In the genomic region with DNA sequence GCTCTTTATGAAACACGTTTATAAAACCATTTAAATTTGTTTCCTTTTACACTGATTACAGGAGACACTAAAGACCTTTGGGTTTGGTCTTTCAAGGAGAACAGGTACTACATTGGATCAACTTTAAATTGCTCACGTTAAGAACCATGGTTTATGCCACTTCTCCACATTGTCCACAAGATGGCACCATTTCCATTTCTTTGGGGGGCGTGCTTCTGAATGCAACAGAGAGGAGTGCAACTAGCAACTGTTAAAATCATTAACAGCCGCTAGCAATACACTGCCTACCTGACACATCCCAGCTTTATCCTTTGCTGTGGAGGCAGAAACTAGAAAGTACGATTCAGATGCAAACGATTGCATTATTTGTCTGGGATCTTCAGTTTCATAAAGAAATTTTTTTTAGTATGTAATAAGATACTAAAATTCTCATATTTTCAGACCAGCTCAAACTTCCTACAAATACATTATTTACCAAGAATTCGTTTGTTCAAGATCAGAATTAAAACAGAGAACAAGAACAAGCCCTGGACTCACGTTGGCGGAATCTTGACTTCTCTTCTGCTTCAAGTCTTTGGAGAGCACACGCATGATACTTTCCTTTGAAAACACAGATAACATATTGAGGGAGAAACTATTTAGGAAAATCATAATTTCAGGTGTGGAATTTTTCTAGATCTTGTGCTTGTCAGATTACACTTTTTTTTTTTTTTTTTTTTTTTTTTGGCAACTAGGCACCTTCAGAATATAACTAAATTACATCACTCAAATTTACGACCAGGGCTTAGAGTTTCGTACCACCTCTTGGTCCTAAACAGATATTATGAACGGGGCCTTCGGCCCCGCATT, we compare ENCODE assay signal across 1 cellular context.
TF ChIP-seq lines count a peak whose summit lies in the region.

No MANE protein-coding gene starts in this region.

TF ChIP-seq in HepG2, 621 proteins besides CTCF, POLR2A, EP300 and RAD21 (continued from another document):
- TF ChIP-seq, protein P1, sequence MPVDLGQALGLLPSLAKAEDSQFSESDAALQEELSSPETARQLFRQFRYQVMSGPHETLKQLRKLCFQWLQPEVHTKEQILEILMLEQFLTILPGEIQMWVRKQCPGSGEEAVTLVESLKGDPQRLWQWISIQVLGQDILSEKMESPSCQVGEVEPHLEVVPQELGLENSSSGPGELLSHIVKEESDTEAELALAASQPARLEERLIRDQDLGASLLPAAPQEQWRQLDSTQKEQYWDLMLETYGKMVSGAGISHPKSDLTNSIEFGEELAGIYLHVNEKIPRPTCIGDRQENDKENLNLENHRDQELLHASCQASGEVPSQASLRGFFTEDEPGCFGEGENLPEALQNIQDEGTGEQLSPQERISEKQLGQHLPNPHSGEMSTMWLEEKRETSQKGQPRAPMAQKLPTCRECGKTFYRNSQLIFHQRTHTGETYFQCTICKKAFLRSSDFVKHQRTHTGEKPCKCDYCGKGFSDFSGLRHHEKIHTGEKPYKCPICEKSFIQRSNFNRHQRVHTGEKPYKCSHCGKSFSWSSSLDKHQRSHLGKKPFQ (CRISPR knock-in tag; IDR thresholded peaks at IDR 0.05; ENCODE audit: insufficient replicate concordance): no peak
- TF ChIP-seq, protein P2, sequence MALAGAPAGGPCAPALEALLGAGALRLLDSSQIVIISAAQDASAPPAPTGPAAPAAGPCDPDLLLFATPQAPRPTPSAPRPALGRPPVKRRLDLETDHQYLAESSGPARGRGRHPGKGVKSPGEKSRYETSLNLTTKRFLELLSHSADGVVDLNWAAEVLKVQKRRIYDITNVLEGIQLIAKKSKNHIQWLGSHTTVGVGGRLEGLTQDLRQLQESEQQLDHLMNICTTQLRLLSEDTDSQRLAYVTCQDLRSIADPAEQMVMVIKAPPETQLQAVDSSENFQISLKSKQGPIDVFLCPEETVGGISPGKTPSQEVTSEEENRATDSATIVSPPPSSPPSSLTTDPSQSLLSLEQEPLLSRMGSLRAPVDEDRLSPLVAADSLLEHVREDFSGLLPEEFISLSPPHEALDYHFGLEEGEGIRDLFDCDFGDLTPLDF (CRISPR knock-in tag; IDR thresholded peaks at IDR 0.05): no peak
- TF ChIP-seq ATF7-NPFF (CRISPR knock-in tag; IDR thresholded peaks at IDR 0.05; ENCODE audit: low read depth): no peak
- peak; percentile 34; the same call in 1 of the 2 replicates for TF ChIP-seq SAP130 (CRISPR knock-in tag; IDR thresholded peaks at IDR 0.05; ENCODE audit: low read depth)
